In the genomic region with DNA sequence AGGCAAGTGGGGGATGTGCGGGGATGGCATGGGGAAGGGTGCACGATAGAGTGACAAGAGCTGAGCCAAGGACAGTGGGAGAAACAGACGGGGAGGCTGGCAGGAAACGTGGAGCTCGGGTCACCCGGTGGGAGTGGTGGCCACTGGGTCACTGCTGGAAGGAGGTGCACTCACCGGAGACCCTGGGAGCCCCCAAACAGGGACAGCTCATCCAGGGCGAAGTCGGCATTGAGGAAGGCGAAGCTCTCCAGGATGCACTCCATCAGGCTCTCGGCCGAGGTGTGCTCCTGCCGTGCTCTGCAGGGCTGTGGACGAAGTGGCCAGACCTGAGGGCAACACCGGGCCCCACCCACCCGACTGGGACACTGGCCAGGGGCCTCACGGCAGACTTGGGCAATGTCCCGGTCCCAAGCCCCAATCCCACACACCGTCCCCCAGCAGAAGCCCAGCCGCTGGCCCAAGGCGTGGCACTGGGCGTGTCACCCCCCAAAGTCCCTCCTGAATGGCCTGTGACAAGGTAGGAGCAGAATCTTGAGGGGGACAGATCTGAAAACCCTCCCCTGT, we compare ENCODE assay signal across 26 cellular contexts.
DNase-seq lines count a peak whose midpoint lies in the region; ATAC-seq and TF ChIP-seq lines count a peak whose summit lies in the region.
"Had no signal": no experiment of that assay in that cellular context is flagged by ENCODE, and none has a peak within 500 bp of the region (broad histone marks: within the 10 kb centered on the region; RNA-seq: fewer than 3 reads in every experiment).

No MANE protein-coding gene starts in this region.

- ATAC-seq in right cardiac atrium (no peak), Right ventricle myocardium inferior (no peak), upper lobe of right lung (peak; percentile 8)
- no peak for ATAC-seq in central memory CD8-positive, alpha-beta T cell (replicated peaks; ENCODE audit: extremely low read depth, poor library complexity, severe bottlenecking)

- H3K36me3 Mint-ChIP-seq in central memory CD8-positive, alpha-beta T cell (ENCODE audit: insufficient read depth), result peaks cover 10% of the 10 kb centered on the region
- H3K36me3 Mint-ChIP-seq: CD4-positive, CD25-positive, alpha-beta regulatory T cell had no signal

- no peak overlapping the region for H3K4me3 ChIP-seq in right cardiac atrium (ENCODE audit: low read length)
- H3K4me3 ChIP-seq in osteoblast (ENCODE audit: insufficient read depth, low read length), result no peak overlapping the region
- no peak overlapping the region for H3K4me3 ChIP-seq in upper lobe of right lung
- H3K4me3 ChIP-seq: BLaER1, MG63, PC-9 had no signal

- no peaks in the 10 kb centered on the region for H3K27me3 ChIP-seq in right cardiac atrium (ENCODE audit: control insufficient read depth, insufficient read depth)
- peaks cover 14% of the 10 kb centered on the region for H3K27me3 ChIP-seq in osteoblast (ENCODE audit: insufficient read depth, low read length)
- H3K27me3 ChIP-seq in upper lobe of right lung, result no peaks in the 10 kb centered on the region
- H3K27me3 ChIP-seq: BLaER1, MG63 had no signal

- no peak overlapping the region for H3K4me2 ChIP-seq in osteoblast (ENCODE audit: insufficient read depth, low read length)
- H3K4me2 ChIP-seq: BLaER1, PC-9 had no signal

- TF ChIP-seq CTCF in osteoblast (IDR thresholded peaks at IDR 0.05; ENCODE audit: extremely low read depth, low read depth, low read length) (no peak), upper lobe of right lung (IDR thresholded peaks at IDR 0.05) (no peak)

- H4K20me1 ChIP-seq in osteoblast (ENCODE audit: insufficient read depth, low read length), result no peaks in the 10 kb centered on the region
- H4K20me1 ChIP-seq: BLaER1 had no signal

- no peaks in the 10 kb centered on the region for H3K9me3 Mint-ChIP-seq in central memory CD8-positive, alpha-beta T cell
- H3K9me3 Mint-ChIP-seq: CD4-positive, CD25-positive, alpha-beta regulatory T cell had no signal

- intact Hi-C loops in right cardiac atrium (cut with DNase I) (no loop called here), Right ventricle myocardium inferior (cut with DNase I) (no loop called here), upper lobe of right lung (cut with DNase I) (no loop called here)

- peak in 2 of 3 donors; percentile 44 to 45 for DNase-seq in right cardiac atrium
- DNase-seq in Right ventricle myocardium inferior (ENCODE audit: missing footprints), result no peak
- no peak for DNase-seq in central memory CD8-positive, alpha-beta T cell (ENCODE audit: low spot score in 2 of 2)
- peak; percentile 62 for DNase-seq in osteoblast (ENCODE audit: insufficient read length, low spot score, missing footprints)
- no peak for DNase-seq in upper lobe of right lung
- no peak for DNase-seq in HuH-7.5 (ENCODE audit: low spot score)
- DNase-seq in amniotic stem cell (lab: John Stamatoyannopoulos, UW), result no peak
- DNase-seq in NOMO-1 treated with DMSO at 0.1 percent for 48 hours (lab: John Stamatoyannopoulos, UW; ENCODE audit: unreplicated experiment), result no peak
- DNase-seq: CD4-positive, CD25-positive, alpha-beta regulatory T cell; DMS153; DND-41; H7; KG1; MG63; NCI-H1105 treated with DMSO at 0.1 percent for 48 hours; NCI-H146; NCI-H1930; NCI-H2107; NCI-H446; NCI-H524 treated with DMSO at 0.1 percent for 48 hours; NCI-H82; NK-92 treated with Interleukin-12 subunit alpha and Interleukin-12 subunit beta, amount 100 ng/mL, for 24 hours; PC-9; RPMI8226; SHP77 had no signal

- no peaks in the 10 kb centered on the region for H3K4me1 Mint-ChIP-seq in central memory CD8-positive, alpha-beta T cell

- H3K36me3 ChIP-seq in osteoblast (ENCODE audit: insufficient read depth, low read length), result no peaks in the 10 kb centered on the region
- H3K36me3 ChIP-seq in upper lobe of right lung, result no peaks in the 10 kb centered on the region
- H3K36me3 ChIP-seq: BLaER1, MG63 had no signal

- 75% methylated on average over 22 of the region's 22 CpGs for WGBS in right cardiac atrium

- no peak overlapping the region for H2AFZ ChIP-seq in osteoblast (ENCODE audit: low read length)
- H2AFZ ChIP-seq: PC-9 had no signal

- H3K79me2 ChIP-seq in osteoblast (ENCODE audit: insufficient read depth, low read length), result no peaks in the 10 kb centered on the region

- H3K27ac ChIP-seq in right cardiac atrium (ENCODE audit: low read length), result no peak overlapping the region
- H3K27ac ChIP-seq in osteoblast (ENCODE audit: low read depth, low read length), result no peak overlapping the region
- H3K27ac ChIP-seq in upper lobe of right lung, result no peak overlapping the region
- H3K27ac ChIP-seq: BLaER1, PC-9 had no signal

- H3K9me3 ChIP-seq in right cardiac atrium (ENCODE audit: control insufficient read depth, low read length) (no peaks in the 10 kb centered on the region), osteoblast (ENCODE audit: low read depth, low read length) (no peaks in the 10 kb centered on the region), upper lobe of right lung (no peaks in the 10 kb centered on the region)
- H3K9me3 ChIP-seq: BLaER1, MG63 had no signal

- H3K4me3 Mint-ChIP-seq in central memory CD8-positive, alpha-beta T cell, result no peak overlapping the region

- peak overlapping the region; percentile 79 for H3K27ac Mint-ChIP-seq in central memory CD8-positive, alpha-beta T cell (ENCODE audit: low read depth)
- H3K27ac Mint-ChIP-seq: CD4-positive, CD25-positive, alpha-beta regulatory T cell had no signal

- H3K27me3 Mint-ChIP-seq in central memory CD8-positive, alpha-beta T cell, result peaks cover 9% of the 10 kb centered on the region

- peaks cover 2% of the 10 kb centered on the region for H3K4me1 ChIP-seq in right cardiac atrium (ENCODE audit: control insufficient read depth, insufficient read depth, low read length)
- H3K4me1 ChIP-seq in osteoblast (ENCODE audit: insufficient read depth, low read length), result no peaks in the 10 kb centered on the region
- H3K4me1 ChIP-seq in upper lobe of right lung, result peaks cover 15% of the 10 kb centered on the region

Comparison
In these comparisons a context has a peak if more than half of its experiments do, and no peak if none do; other contexts are left out.
1. DNase-seq: peak in right cardiac atrium (2 of 3) and osteoblast (single experiment); none in Right ventricle myocardium inferior (single experiment), central memory CD8-positive, alpha-beta T cell (0 of 2), upper lobe of right lung (single experiment), HuH-7.5 (single experiment), amniotic stem cell (single experiment) and NOMO-1 treated with DMSO at 0.1 percent for 48 hours (single experiment).